Comparison of ENCODE assay signal across 23 cellular contexts in the genomic region with DNA sequence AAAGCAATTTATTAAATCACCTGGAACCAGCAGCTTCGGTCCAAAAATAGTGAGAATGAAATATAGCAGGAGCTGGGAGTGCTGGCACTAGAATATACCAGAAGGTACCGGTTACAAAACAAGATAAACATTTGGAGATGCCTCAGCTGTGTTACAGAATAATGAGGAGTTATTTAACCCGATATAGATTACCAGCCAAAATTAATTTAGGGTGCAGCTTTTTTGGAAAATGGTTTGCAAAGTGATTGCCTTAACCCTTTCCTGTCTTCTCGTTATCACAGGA.
DNase-seq lines count a peak whose midpoint lies in the region; ATAC-seq, FAIRE-seq and TF ChIP-seq lines count a peak whose summit lies in the region.
"Had no signal": no experiment of that assay in that cellular context is flagged by ENCODE, and none has a peak within 500 bp of the region (broad histone marks: within the 10 kb centered on the region; RNA-seq: fewer than 3 reads in every experiment).

No MANE protein-coding gene starts in this region.

- in situ Hi-C loops in HepG2 (cut with HindIII; ENCODE audit: extremely low pct_ligation_motif_present, low pct_unique_long_range_greater_than_20kb): no loop called here

- no peak for TF ChIP-seq POLR2A in HepG2 (IDR thresholded peaks at IDR 0.05; ENCODE audit: insufficient read depth in 1 of 2, low read depth in 2 of 2, low read length in 2 of 2)

- H3K36me3 Mint-ChIP-seq in activated CD4-positive, alpha-beta memory T cell treated with anti-CD3 and anti-CD28 coated beads for 36 hours: no peaks in the 10 kb centered on the region
- H3K36me3 Mint-ChIP-seq: IgD-negative memory B cell had no signal

- CTCF ChIA-PET in SK-N-SH (lab: Yijun Ruan, JAX) (interaction anchor here (1.0 to 1.9 kb wide), 2 partner anchors 58 to 247 kb away, joined by 3 to 9 read pairs; no protein-coding TSS in a partner anchor), HepG2 (lab: Yijun Ruan, JAX; ENCODE audit: low intra/inter-chr PET ratio, low total read pairs) (no interaction called here)
- CTCF ChIA-PET in activated CD4-positive, alpha-beta memory T cell treated with anti-CD3 and anti-CD28 coated beads for 36 hours (lab: Charles Lee): no interaction called here

- no peaks in the 10 kb centered on the region for H3K27me3 Mint-ChIP-seq in activated CD4-positive, alpha-beta memory T cell treated with anti-CD3 and anti-CD28 coated beads for 36 hours
- H3K27me3 Mint-ChIP-seq: IgD-negative memory B cell had no signal

- H3K79me2 ChIP-seq in SK-N-SH (ENCODE audit: insufficient read depth): no peaks in the 10 kb centered on the region
- no peaks in the 10 kb centered on the region for H3K79me2 ChIP-seq in HepG2 (ENCODE audit: insufficient read depth, low read length)

- WGBS in SK-N-SH (ENCODE audit: low lambda C conversion rate): 37% methylated on average over 4 of the region's 4 CpGs
- 7% methylated on average over 4 of the region's 4 CpGs for WGBS in HepG2 (ENCODE audit: low lambda C conversion rate)

- no peak overlapping the region for H3K4me3 Mint-ChIP-seq in activated CD4-positive, alpha-beta memory T cell treated with anti-CD3 and anti-CD28 coated beads for 36 hours
- H3K4me3 Mint-ChIP-seq: HFFc6, IgD-negative memory B cell had no signal

- H3K4me2 ChIP-seq in SK-N-SH (no peak overlapping the region), HepG2 (ENCODE audit: low read depth, low read length) (no peak overlapping the region)
- H3K4me2 ChIP-seq: KMS-11 had no signal

- H3K9ac ChIP-seq in SK-N-SH (no peak overlapping the region), HepG2 (ENCODE audit: insufficient read depth, low read depth, low read length) (no peak overlapping the region)
- H3K9ac ChIP-seq: KMS-11 had no signal

- H3K4me1 Mint-ChIP-seq in activated CD4-positive, alpha-beta memory T cell treated with anti-CD3 and anti-CD28 coated beads for 36 hours (ENCODE audit: low read depth): peaks cover 7% of the 10 kb centered on the region
- H3K4me1 Mint-ChIP-seq: IgD-negative memory B cell had no signal

- BruUV-seq in HepG2 (replicated peaks; lab: Mats Ljungman, UMichigan): no TSS peak

- no peaks in the 10 kb centered on the region for H3K9me2 ChIP-seq in SK-N-SH

- no peak for TF ChIP-seq CTCF in SK-N-SH (IDR thresholded peaks at IDR 0.05)
- no peak for TF ChIP-seq CTCF in HepG2 (CRISPR knock-in tag; IDR thresholded peaks at IDR 0.05)

- intact Hi-C loops in activated CD4-positive, alpha-beta memory T cell treated with anti-CD3 and anti-CD28 coated beads for 36 hours (cut with micrococcal nuclease): no loop called here
- intact Hi-C loops in HepG2 (cut with micrococcal nuclease; ENCODE audit: unreplicated experiment): no loop called here

- H3K4me3 ChIP-seq in SK-N-SH (ENCODE audit: low read depth in 2 of 2, low read length in 1 of 2) (no peak overlapping the region), HepG2 (replicated peaks in 1 of 3; ENCODE audit: insufficient read depth in 1 of 3, low read depth in 2 of 3, low read length in 3 of 3) (no peak overlapping the region)
- H3K4me3 ChIP-seq: HAP-1, SJSA1 had no signal

- peak in 1 of 2 experiments; percentile 91; a peak in 2 of 4 replicates for TF ChIP-seq EP300 in SK-N-SH (IDR thresholded peaks at IDR 0.05; ENCODE audit: borderline replicate concordance in 1 of 2, low read depth in 1 of 2, low read length in 1 of 2)
- no peak for TF ChIP-seq EP300 in HepG2 (IDR thresholded peaks at IDR 0.05; ENCODE audit: low read depth in 2 of 2, low read length in 2 of 2)
- TF ChIP-seq EP300 in HepG2 (CRISPR knock-in tag; IDR thresholded peaks at IDR 0.05; ENCODE audit: borderline replicate concordance): no peak

- FAIRE-seq in islet of Langerhans (lab: Jason Lieb, UNC): peak; percentile 78
- no peak for FAIRE-seq in HepG2 (lab: Jason Lieb, UNC)
- FAIRE-seq: G401.6 had no signal

- H3K27me3 ChIP-seq in SK-N-SH (ENCODE audit: insufficient read depth): no peaks in the 10 kb centered on the region
- no peaks in the 10 kb centered on the region for H3K27me3 ChIP-seq in HepG2 (ENCODE audit: control insufficient read depth in 1 of 2, insufficient read depth in 2 of 2, low read length in 2 of 2)
- H3K27me3 ChIP-seq: SJSA1 had no signal

- no peaks in the 10 kb centered on the region for H3K36me3 ChIP-seq in SK-N-SH (replicated peaks in 1 of 2; ENCODE audit: control insufficient read depth in 1 of 2, insufficient read depth in 2 of 2, low read length in 1 of 2)
- H3K36me3 ChIP-seq in HepG2 (replicated peaks in 1 of 2; ENCODE audit: control insufficient read depth in 1 of 2, insufficient read depth in 2 of 2, low read length in 2 of 2): no peaks in the 10 kb centered on the region
- H3K36me3 ChIP-seq: HAP-1, SJSA1 had no signal

- H3K9me3 ChIP-seq in SK-N-SH (no peaks in the 10 kb centered on the region), HepG2 (ENCODE audit: low read length) (no peaks in the 10 kb centered on the region)
- H3K9me3 ChIP-seq: HAP-1, SJSA1 had no signal

- H2AFZ ChIP-seq in SK-N-SH (ENCODE audit: low read depth) (no peak overlapping the region), HepG2 (ENCODE audit: low read length) (no peak overlapping the region)

- no peak overlapping the region for H3K27ac Mint-ChIP-seq in activated CD4-positive, alpha-beta memory T cell treated with anti-CD3 and anti-CD28 coated beads for 36 hours
- H3K27ac Mint-ChIP-seq: HFFc6, IgD-negative memory B cell had no signal

- POLR2A ChIA-PET in SK-N-SH (lab: Yijun Ruan, JAX) (interaction anchor here (1.1 to 1.2 kb wide), 2 partner anchors 12 to 58 kb away, joined by 3 to 4 read pairs; no protein-coding TSS in a partner anchor), HepG2 (lab: Yijun Ruan, JAX) (no interaction called here)
- POLR2A ChIA-PET in activated CD4-positive, alpha-beta memory T cell treated with anti-CD3 and anti-CD28 coated beads for 36 hours (lab: Charles Lee): no interaction called here

- H3K4me1 ChIP-seq in SK-N-SH (ENCODE audit: control insufficient read depth in 1 of 2, insufficient read depth in 2 of 2, low read depth in 1 of 2, low read length in 1 of 2): peaks cover 0 to 17% of the 10 kb centered on the region in 2 experiments; a peak in 2 of 4 replicates
- H3K4me1 ChIP-seq in HepG2 (ENCODE audit: insufficient read depth, low read length): no peaks in the 10 kb centered on the region
- H3K4me1 ChIP-seq: HAP-1, SJSA1 had no signal

- no peaks in the 10 kb centered on the region for H3K9me3 Mint-ChIP-seq in activated CD4-positive, alpha-beta memory T cell treated with anti-CD3 and anti-CD28 coated beads for 36 hours
- H3K9me3 Mint-ChIP-seq: HFFc6 had no signal

- DNase-seq in SK-N-SH (no peak), NCI-H69 (lab: John Stamatoyannopoulos, UW) (peak; percentile 22), HepG2 (ENCODE audit: low spot score) (no peak), iPS-NIHi11 (ENCODE audit: low spot score) (no peak)
- no peak for DNase-seq in activated CD4-positive, alpha-beta T cell treated with anti-CD3 and anti-CD28 coated beads, Interleukin-2, amount 50 U/mL, for 1 hour
- DNase-seq in activated CD4-positive, alpha-beta memory T cell treated with anti-CD3 and anti-CD28 coated beads for 36 hours: no peak
- DNase-seq: Calu3, GOT3, HFFc6, NCI-H1092, NCI-H1417 treated with DMSO at 0.1 percent for 48 hours, NCI-H187 treated with DMSO at 0.1 percent for 48 hours, NCI-H526 treated with DMSO at 0.1 percent for 48 hours, Right ventricle myocardium superior, RPMI8226 had no signal

- H3F3A ChIP-seq in SK-N-SH (replicated peaks; ENCODE audit: insufficient read depth): peaks cover 4% of the 10 kb centered on the region

- no peaks in the 10 kb centered on the region for H4K20me1 ChIP-seq in SK-N-SH (ENCODE audit: insufficient read depth)
- no peaks in the 10 kb centered on the region for H4K20me1 ChIP-seq in HepG2 (ENCODE audit: insufficient read depth, low read length)

- TF ChIP-seq RAD21 in SK-N-SH (IDR thresholded peaks at IDR 0.05; ENCODE audit: low read length) (no peak), HepG2 (CRISPR knock-in tag; IDR thresholded peaks at IDR 0.05) (no peak)

- H3K27ac ChIP-seq in SK-N-SH (ENCODE audit: low read depth in 2 of 2, low read length in 1 of 2) (peak overlapping the region in 1 of 2 experiments; percentile 94; a peak in 2 of 4 replicates), HepG2 (ENCODE audit: extremely low read length, insufficient read depth, low read length) (no peak overlapping the region)
- H3K27ac ChIP-seq: 22Rv1, KMS-11, SJSA1 had no signal

- ATAC-seq in SK-N-SH treated with all-trans-retinoic acid at 6 μM for 48 hours (no peak), HepG2 (no peak)

TF ChIP-seq in SK-N-SH, 30 proteins besides CTCF, POLR2A, EP300 and RAD21:
- TF ChIP-seq RCOR1 (IDR thresholded peaks at IDR 0.05; ENCODE audit: low read length): 0 out of 2 replicates have a peak, but pooled peaks have one; percentile 2
- TF ChIP-seq NFIC (IDR thresholded peaks at IDR 0.05; ENCODE audit: borderline replicate concordance): no peak

TF ChIP-seq in SK-N-SH treated with all-trans-retinoic acid at 6 μM for 48 hours, 23 proteins besides CTCF, POLR2A, EP300 and RAD21:
- TF ChIP-seq ZNF70 (CRISPR knock-in tag; IDR thresholded peaks at IDR 0.05) (no peak), ZFP3 (CRISPR knock-in tag; IDR thresholded peaks at IDR 0.05) (no peak), CSDC2 (CRISPR knock-in tag; IDR thresholded peaks at IDR 0.05) (no peak), ZFP30 (CRISPR knock-in tag; IDR thresholded peaks at IDR 0.05) (no peak)

TF ChIP-seq in HepG2, 621 proteins besides CTCF, POLR2A, EP300 and RAD21:
- TF ChIP-seq PAF1 (CRISPR knock-in tag; IDR thresholded peaks at IDR 0.05) (no peak), RFX5 (IDR thresholded peaks at IDR 0.05; ENCODE audit: low read depth, low read length) (no peak), KLF16 (CRISPR knock-in tag; IDR thresholded peaks at IDR 0.05) (no peak), HNRNPK (IDR thresholded peaks at IDR 0.05; ENCODE audit: low read depth, low read length, poor library complexity, severe bottlenecking) (no peak), MEF2D (CRISPR knock-in tag; IDR thresholded peaks at IDR 0.05) (no peak), PLRG1 (conservative IDR thresholded peaks at IDR 0.05) (no peak), RFXANK (CRISPR knock-in tag; IDR thresholded peaks at IDR 0.05) (no peak), ZNF7 (CRISPR knock-in tag; IDR thresholded peaks at IDR 0.05) (no peak), FOXK2 (IDR thresholded peaks at IDR 0.05) (no peak), FLYWCH1 (CRISPR knock-in tag; IDR thresholded peaks at IDR 0.05) (no peak), ZNF841 (CRISPR knock-in tag; IDR thresholded peaks at IDR 0.05; ENCODE audit: borderline replicate concordance) (no peak)
- TF ChIP-seq, protein P1, sequence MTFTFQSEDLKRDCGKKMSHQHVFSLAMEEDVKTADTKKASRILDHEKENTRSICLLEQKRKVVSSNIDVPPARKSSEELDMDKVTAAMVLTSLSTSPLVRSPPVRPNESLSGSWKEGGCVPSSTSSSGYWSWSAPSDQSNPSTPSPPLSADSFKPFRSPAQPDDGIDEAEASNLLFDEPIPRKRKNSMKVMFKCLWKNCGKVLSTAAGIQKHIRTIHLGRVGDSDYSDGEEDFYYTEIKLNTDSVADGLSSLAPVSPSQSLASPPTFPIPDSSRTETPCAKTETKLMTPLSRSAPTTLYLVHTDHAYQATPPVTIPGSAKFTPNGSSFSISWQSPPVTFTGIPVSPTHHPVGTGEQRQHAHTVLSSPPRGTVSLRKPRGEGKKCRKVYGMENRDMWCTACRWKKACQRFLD (CRISPR knock-in tag; IDR thresholded peaks at IDR 0.05; ENCODE audit: borderline replicate concordance): no peak
TF ChIP-seq in HepG2: peak in this region for 0.
